In genomic region chr15:88894819-88895767, GRCh38 we compare ENCODE assay signal across 1 cellular context.
TF ChIP-seq lines count a peak whose summit lies in the region.

A gene with protein sequence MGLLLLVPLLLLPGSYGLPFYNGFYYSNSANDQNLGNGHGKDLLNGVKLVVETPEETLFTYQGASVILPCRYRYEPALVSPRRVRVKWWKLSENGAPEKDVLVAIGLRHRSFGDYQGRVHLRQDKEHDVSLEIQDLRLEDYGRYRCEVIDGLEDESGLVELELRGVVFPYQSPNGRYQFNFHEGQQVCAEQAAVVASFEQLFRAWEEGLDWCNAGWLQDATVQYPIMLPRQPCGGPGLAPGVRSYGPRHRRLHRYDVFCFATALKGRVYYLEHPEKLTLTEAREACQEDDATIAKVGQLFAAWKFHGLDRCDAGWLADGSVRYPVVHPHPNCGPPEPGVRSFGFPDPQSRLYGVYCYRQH (minus strand): TSS chr15:88895544. CDS start chr15:88887298, 8,246 bp downstream.

TF ChIP-seq in IMR-90, 13 proteins besides CTCF, POLR2A, EP300 and RAD21:
- TF ChIP-seq BHLHE40 (IDR thresholded peaks at IDR 0.05; ENCODE audit: low read depth, low read length) (no peak), MAZ (IDR thresholded peaks at IDR 0.05; ENCODE audit: borderline replicate concordance, low read depth, low read length) (no peak)
- TF ChIP-seq, protein P1, sequence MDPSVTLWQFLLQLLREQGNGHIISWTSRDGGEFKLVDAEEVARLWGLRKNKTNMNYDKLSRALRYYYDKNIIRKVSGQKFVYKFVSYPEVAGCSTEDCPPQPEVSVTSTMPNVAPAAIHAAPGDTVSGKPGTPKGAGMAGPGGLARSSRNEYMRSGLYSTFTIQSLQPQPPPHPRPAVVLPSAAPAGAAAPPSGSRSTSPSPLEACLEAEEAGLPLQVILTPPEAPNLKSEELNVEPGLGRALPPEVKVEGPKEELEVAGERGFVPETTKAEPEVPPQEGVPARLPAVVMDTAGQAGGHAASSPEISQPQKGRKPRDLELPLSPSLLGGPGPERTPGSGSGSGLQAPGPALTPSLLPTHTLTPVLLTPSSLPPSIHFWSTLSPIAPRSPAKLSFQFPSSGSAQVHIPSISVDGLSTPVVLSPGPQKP (IDR thresholded peaks at IDR 0.05; ENCODE audit: borderline replicate concordance, low read depth, low read length): no peak
